In genomic region chr1:201456499-201457309, GRCh38 we compare ENCODE assay signal across 9 cellular contexts. TPM values are rescaled to one million over a fixed set of nuclear protein-coding genes. Genes with fewer than 3 reads are reported as not detected.
DNase-seq lines count a peak whose midpoint lies in the region; ATAC-seq, FAIRE-seq and TF ChIP-seq lines count a peak whose summit lies in the region.
"Had no signal": no experiment of that assay in that cellular context is flagged by ENCODE, and none has a peak within 500 bp of the region (broad histone marks: within the 10 kb centered on the region; RNA-seq: fewer than 3 reads in every experiment).

No MANE protein-coding gene starts in this region.

- H3K4me3 ChIP-seq in ACC112 (ENCODE audit: low read depth, low read length) (peak overlapping the region; percentile 44), MG63 (no peak overlapping the region), cardiac fibroblast (replicated peaks in 1 of 2; ENCODE audit: low read depth in 2 of 2, low read length in 2 of 2) (no peak overlapping the region), lung (no peak overlapping the region)

- H3K79me2 ChIP-seq in ACC112 (ENCODE audit: control insufficient read depth, insufficient read depth, low read length, unreplicated experiment): no peaks in the 10 kb centered on the region

- no peak for TF ChIP-seq CTCF in cardiac fibroblast (IDR thresholded peaks at IDR 0.05; ENCODE audit: low read depth, low read length)
- no peak for TF ChIP-seq CTCF in lung (IDR thresholded peaks at IDR 0.05; ENCODE audit: control extremely low read depth, extremely low read depth)

- ATAC-seq in lung (ENCODE audit: insufficient read depth, low FRiP score): peak; percentile 59
- no peak for ATAC-seq in activated naive CD4-positive, alpha-beta T cell treated with anti-CD3 and anti-CD28 coated beads, Interleukin-2, amount 50 U/mL, for 72 hours
- no peak for ATAC-seq in HG03439 (IDR thresholded peaks at IDR 0.05; ENCODE audit: unreplicated experiment)
- no peak for ATAC-seq in GM21515 (IDR thresholded peaks at IDR 0.05; ENCODE audit: unreplicated experiment)

- peaks cover 67% of the 10 kb centered on the region for H3K4me1 ChIP-seq in ACC112 (ENCODE audit: control insufficient read depth, insufficient read depth, low read length, unreplicated experiment)
- H3K4me1 ChIP-seq in lung (ENCODE audit: control insufficient read depth in 2 of 2, insufficient read depth in 2 of 2, low read length in 2 of 2): peaks cover 0 to 11% of the 10 kb centered on the region in 2 donors

- no peaks in the 10 kb centered on the region for H3K9me3 ChIP-seq in MG63
- no peaks in the 10 kb centered on the region for H3K9me3 ChIP-seq in lung (ENCODE audit: control insufficient read depth in 2 of 2, insufficient read depth in 1 of 2, low read length in 1 of 2)

- H3K27me3 ChIP-seq in ACC112 (ENCODE audit: insufficient read depth, low read length): no peaks in the 10 kb centered on the region
- H3K27me3 ChIP-seq in MG63: no peaks in the 10 kb centered on the region
- H3K27me3 ChIP-seq in lung (ENCODE audit: control insufficient read depth, insufficient read depth): no peaks in the 10 kb centered on the region

- DNase-seq in MG63 (peak; percentile 84), cardiac fibroblast (ENCODE audit: low read depth in 2 of 2) (peak; percentile 96 to 99), lung (ENCODE audit: low spot score) (peak; percentile 80), HTR-8/SVneo (ENCODE audit: insufficient read length, low spot score) (no peak)
- DNase-seq in activated naive CD4-positive, alpha-beta T cell treated with anti-CD3 and anti-CD28 coated beads, Interleukin-2, amount 50 U/mL, for 72 hours (ENCODE audit: low spot score in 2 of 2): no peak
- DNase-seq: DND-41 had no signal

- WGBS in lung, 2 donors: 44 to 47% methylated on average over 11 of the region's 11 CpGs

- peak overlapping the region; percentile 33 for H2AFZ ChIP-seq in ACC112 (ENCODE audit: low read length, unreplicated experiment)

- H3K36me3 Mint-ChIP-seq in activated naive CD4-positive, alpha-beta T cell treated with anti-CD3 and anti-CD28 coated beads, Interleukin-2, amount 50 U/mL, for 72 hours: no peaks in the 10 kb centered on the region

- no peak for FAIRE-seq in HTR-8/SVneo (lab: Jason Lieb, UNC)

- no peaks in the 10 kb centered on the region for H3K9me3 Mint-ChIP-seq in activated naive CD4-positive, alpha-beta T cell treated with anti-CD3 and anti-CD28 coated beads, Interleukin-2, amount 50 U/mL, for 72 hours

- peak overlapping the region; percentile 84 for H3K27ac ChIP-seq in ACC112 (ENCODE audit: low read depth, low read length)
- peak overlapping the region; percentile 38 to 82 for H3K27ac ChIP-seq in lung (ENCODE audit: low read depth in 1 of 2, low read length in 1 of 2)

- H3K36me3 ChIP-seq in ACC112 (ENCODE audit: insufficient read depth, low read length) (no peaks in the 10 kb centered on the region), MG63 (no peaks in the 10 kb centered on the region; the same call in 1 of the 2 replicates), lung (ENCODE audit: control insufficient read depth in 2 of 2, insufficient read depth in 2 of 2, low read length in 2 of 2) (no peaks in the 10 kb centered on the region)

- no peak overlapping the region for H3K27ac Mint-ChIP-seq in activated naive CD4-positive, alpha-beta T cell treated with anti-CD3 and anti-CD28 coated beads, Interleukin-2, amount 50 U/mL, for 72 hours

RNA-seq across cellular contexts. Expression of gene PHLDA3, which starts 12.3 kb away (rescaled TPM):
- total RNA-seq in MG63 (2014; rRNA removed; shearing (Covaris generic); ENCODE audit: low replicate concordance): 51.7 and 72.2 TPM in 2 replicates
- 10 to 100 TPM; 12.8 to 73.2 TPM for total RNA-seq in lung
- polyA plus RNA-seq in lung: 10 to 100 TPM; 25.9 to 51.8 TPM
- 10 to 100 TPM in 1 of 2 donors, 1 to 10 TPM in 1; 5.7 to 13.0 TPM for total RNA-seq in activated naive CD4-positive, alpha-beta T cell treated with anti-CD3 and anti-CD28 coated beads, Interleukin-2, amount 50 U/mL, for 72 hours

RNA-seq across cellular contexts. Expression of gene TNNI1, which starts 35.2 kb away (rescaled TPM):
- total RNA-seq in MG63 (2014; rRNA removed; shearing (Covaris generic); ENCODE audit: low replicate concordance): not detected in 2 replicates
- under 1 TPM; 0.06 to 0.88 TPM for total RNA-seq in lung
- polyA plus RNA-seq in lung: under 1 TPM; 0.11 to 0.63 TPM
- not detected for total RNA-seq in activated naive CD4-positive, alpha-beta T cell treated with anti-CD3 and anti-CD28 coated beads, Interleukin-2, amount 50 U/mL, for 72 hours

RNA-seq across cellular contexts. Expression of gene CSRP1, which starts 50.2 kb away (rescaled TPM):
- total RNA-seq in MG63 (2014; rRNA removed; shearing (Covaris generic); ENCODE audit: low replicate concordance): 108 and 190 TPM in 2 replicates
- 100 to 1,000 TPM; 223 to 278 TPM for total RNA-seq in lung
- 100 to 1,000 TPM; 143 to 230 TPM for polyA plus RNA-seq in lung
- total RNA-seq in activated naive CD4-positive, alpha-beta T cell treated with anti-CD3 and anti-CD28 coated beads, Interleukin-2, amount 50 U/mL, for 72 hours: 10 to 100 TPM; 13.2 to 57.6 TPM

RNA-seq across cellular contexts. Expression of gene LAD1, which starts 57.6 kb away (rescaled TPM):
- total RNA-seq in MG63 (2014; rRNA removed; shearing (Covaris generic); ENCODE audit: low replicate concordance): not detected in 2 replicates
- total RNA-seq in lung: 10 to 100 TPM; 17.8 to 37.8 TPM
- 10 to 100 TPM; 39.6 to 63.8 TPM for polyA plus RNA-seq in lung
- total RNA-seq in activated naive CD4-positive, alpha-beta T cell treated with anti-CD3 and anti-CD28 coated beads, Interleukin-2, amount 50 U/mL, for 72 hours: not detected

Comparison
In these comparisons a context has a peak if more than half of its experiments do, and no peak if none do; other contexts are left out.
1. DNase-seq: peak in MG63 (single experiment), cardiac fibroblast (2 of 2) and lung (single experiment); none in HTR-8/SVneo (single experiment) and activated naive CD4-positive, alpha-beta T cell treated with anti-CD3 and anti-CD28 coated beads, Interleukin-2, amount 50 U/mL, for 72 hours (0 of 2).